12 cellular contexts compared by ENCODE assay signal in the genomic region with DNA sequence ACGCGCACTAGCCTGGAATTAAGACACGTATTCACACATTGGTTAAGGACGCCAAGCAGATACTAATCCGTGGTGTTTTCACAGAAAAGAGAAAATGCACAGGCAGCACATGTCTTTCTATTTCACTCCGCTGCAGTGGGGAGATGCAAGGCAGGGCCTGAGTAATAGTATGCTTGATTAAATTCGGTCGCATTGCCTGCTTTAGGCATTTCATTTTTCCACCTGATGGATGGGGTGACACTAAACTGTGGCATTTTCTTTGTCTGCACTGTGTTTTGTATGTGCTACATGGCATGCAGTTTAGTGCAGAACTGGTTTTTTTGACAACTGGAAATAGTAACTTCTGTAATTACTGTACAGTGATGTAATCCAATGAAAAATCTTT.
A peak's percentile ranks its signal among the peaks of the same experiment; 100 is the strongest.
DNase-seq lines count a peak whose midpoint lies in the region; ATAC-seq, FAIRE-seq and TF ChIP-seq lines count a peak whose summit lies in the region.
"Had no signal": no experiment of that assay in that cellular context is flagged by ENCODE, and none has a peak within 500 bp of the region (broad histone marks: within the 10 kb centered on the region; RNA-seq: fewer than 3 reads in every experiment).

No MANE protein-coding gene starts in this region.

- TF ChIP-seq EP300 in H1 (IDR thresholded peaks at IDR 0.05; ENCODE audit: borderline replicate concordance in 1 of 2, low read depth in 2 of 2, low read length in 2 of 2) = no peak

- H3K27me3 ChIP-seq in H7 (ENCODE audit: control insufficient read depth, insufficient read depth, low read length) (no peaks in the 10 kb centered on the region; the same call in 1 of the 2 replicates), H1 (replicated peaks in 1 of 4; ENCODE audit: control insufficient read depth in 3 of 4, extremely low read depth in 1 of 4, insufficient read depth in 3 of 4, low read length in 3 of 4) (0 out of 7 replicates have a peak, but pooled peaks cover 0 to 3% (median 0%) of the 10 kb centered on the region in 4 experiments), neuron (ENCODE audit: insufficient read depth, low read length) (no peaks in the 10 kb centered on the region), right lobe of liver (no peaks in the 10 kb centered on the region)

- no peak overlapping the region for H2BK20ac ChIP-seq in H1 (ENCODE audit: low read length)

- no peak overlapping the region for H2BK5ac ChIP-seq in H1 (ENCODE audit: low read depth, low read length)

- 67% methylated on average over 8 of the region's 8 CpGs; no CpG with 5 or more reads in 1 of the 2 experiments for WGBS in H1 (ENCODE audit: extremely low coverage in 1 of 2, insufficient coverage in 1 of 2, insufficient read length in 1 of 2, insufficient replicate concordance in 2 of 2, low coverage in 1 of 2, low lambda C conversion rate in 2 of 2, missing lambda C conversion rate in 1 of 2), 2 experiments
- WGBS in right lobe of liver (ENCODE audit: insufficient coverage, low coverage, low lambda C conversion rate, missing lambda C conversion rate) = 44% methylated on average over 8 of the region's 8 CpGs

- DNase-seq in AG04449 (ENCODE audit: low read depth, low spot score) = no peak
- no peak for DNase-seq in H7
- DNase-seq in H1 (ENCODE audit: low read depth in 1 of 2, low spot score in 2 of 2) = no peak
- DNase-seq in NCI-H128 (lab: John Stamatoyannopoulos, UW; ENCODE audit: unreplicated experiment) = no peak
- no peak for DNase-seq in stimulated activated CD4-positive, alpha-beta T cell treated with anti-CD3 and anti-CD28 coated beads, Interleukin-1b, Interleukin-23, amount 100 ng/mL, for 48 hours
- no peak for DNase-seq in right lobe of liver
- DNase-seq: CD8-positive, alpha-beta memory T cell; effector memory CD4-positive, alpha-beta T cell had no signal

- no peaks in the 10 kb centered on the region; the same call in 1 of the 2 replicates for H3K23me2 ChIP-seq in H1 (ENCODE audit: low read depth, low read length)

- no peak overlapping the region for H2AK5ac ChIP-seq in H1 (ENCODE audit: low read depth, low read length)

- H3K9me3 ChIP-seq in H1 (ENCODE audit: insufficient read depth in 2 of 2, low read depth in 1 of 2, low read length in 1 of 2) (peaks cover 0 to 3% of the 10 kb centered on the region in 2 experiments; a peak in 1 of 4 replicates), neuron (ENCODE audit: low read length) (no peaks in the 10 kb centered on the region), right lobe of liver (no peaks in the 10 kb centered on the region)
- H3K9me3 ChIP-seq: mucosa of descending colon had no signal

- peak overlapping the region; percentile 40; the same call in 1 of the 2 replicates for H2BK12ac ChIP-seq in H1 (ENCODE audit: low read depth, low read length)

- no peak overlapping the region for H3K56ac ChIP-seq in H1 (replicated peaks; ENCODE audit: insufficient read length, low read depth, low read length)

- intact Hi-C loops in right lobe of liver (cut with DNase I) = no loop called here

- H2BK15ac ChIP-seq in H1 (ENCODE audit: low read length) = no peak overlapping the region

- peak overlapping the region in 3 of 4 experiments; percentile 45 to 56 (median 48); a peak in 4 of 7 replicates for H3K9ac ChIP-seq in H1 (replicated peaks in 1 of 4; ENCODE audit: extremely low read depth in 1 of 4, low read depth in 3 of 4, low read length in 3 of 4)

- no peak overlapping the region for H3K14ac ChIP-seq in H1 (ENCODE audit: insufficient read length)

- no peaks in the 10 kb centered on the region for H3K36me3 ChIP-seq in H7 (replicated peaks; ENCODE audit: control insufficient read depth, insufficient read depth, low read length)
- H3K36me3 ChIP-seq in H1 (ENCODE audit: control insufficient read depth in 2 of 4, insufficient read depth in 4 of 4, low read length in 3 of 4) = no peaks in the 10 kb centered on the region
- H3K36me3 ChIP-seq in neuron (ENCODE audit: insufficient read depth, low read length) = no peaks in the 10 kb centered on the region
- no peaks in the 10 kb centered on the region for H3K36me3 ChIP-seq in right lobe of liver

- H3K23ac ChIP-seq in H1 (ENCODE audit: insufficient read length) = no peak overlapping the region

- TF ChIP-seq RAD21 in H1 (IDR thresholded peaks at IDR 0.05 in 1 of 2, conservative IDR thresholded peaks at IDR 0.05 in 1 of 2; ENCODE audit: low read depth in 2 of 2, low read length in 2 of 2) = no peak

- ATAC-seq in right lobe of liver (no peak), GM19023 (IDR thresholded peaks at IDR 0.05; ENCODE audit: unreplicated experiment) (no peak)
- ATAC-seq: HCT116, mucosa of descending colon had no signal

- no peak overlapping the region for H4K8ac ChIP-seq in H1 (ENCODE audit: extremely low read depth, insufficient read depth, low read length)

- H3K79me2 ChIP-seq in H1 (ENCODE audit: control insufficient read depth in 1 of 2, insufficient read depth in 2 of 2, low read length in 2 of 2) = no peaks in the 10 kb centered on the region

- peak overlapping the region; percentile 56 to 68 for H3K4me2 ChIP-seq in H1 (ENCODE audit: insufficient read depth in 1 of 2, low read depth in 2 of 2, low read length in 2 of 2)

- CTCF ChIA-PET in AG04449 (lab: Yijun Ruan, JAX) (interaction anchor here (1.0 kb wide), 1 partner anchor 12 kb away, joined by 4 read pairs; no protein-coding TSS in a partner anchor), H1 (lab: Charles Lee; ENCODE audit: partially characterized antibody) (interaction anchor here (1.1 to 1.6 kb wide), 3 partner anchors 8 to 98 kb away, joined by 3 to 5 read pairs (median 4); no protein-coding TSS in a partner anchor)

- H4K5ac ChIP-seq in H1 (ENCODE audit: insufficient read length, low read depth, low read length) = no peak overlapping the region

- TF ChIP-seq POLR2A in H1 (IDR thresholded peaks at IDR 0.05; ENCODE audit: control extremely low read depth in 1 of 2, low read depth in 2 of 2, low read length in 2 of 2) (no peak), right lobe of liver (IDR thresholded peaks at IDR 0.05) (no peak)

- no peak overlapping the region for H3K27ac ChIP-seq in H1 (ENCODE audit: low read depth, low read length)
- H3K27ac ChIP-seq in right lobe of liver = no peak overlapping the region

- H2AFZ ChIP-seq in H1 (ENCODE audit: low read length) (peak overlapping the region; percentile 84), neuron (ENCODE audit: low read depth, low read length) (no peak overlapping the region)

- no peak overlapping the region for H3K4ac ChIP-seq in H1 (replicated peaks; ENCODE audit: insufficient read length, low read depth, low read length)

- no peak overlapping the region for H3K18ac ChIP-seq in H1 (ENCODE audit: extremely low read depth, low read length)

- H3K4me3 ChIP-seq in AG04449 (ENCODE audit: low read depth, low read length) (peak overlapping the region; percentile 35), H7 (ENCODE audit: insufficient read depth, low read depth, low read length) (peak overlapping the region; percentile 37; the same call in 1 of the 2 replicates), H1 (ENCODE audit: extremely low read depth in 1 of 4, insufficient read depth in 2 of 4, low read depth in 3 of 4, low read length in 4 of 4) (peak overlapping the region; percentile 26 to 52 (median 31); a peak in 5 of 8 replicates), neuron (ENCODE audit: low read length) (peak overlapping the region; percentile 29), right lobe of liver (peak overlapping the region in 1 of 3 donors; percentile 12)
- H3K4me3 ChIP-seq: mucosa of descending colon had no signal

- no peak overlapping the region for H2BK120ac ChIP-seq in H1 (replicated peaks; ENCODE audit: low read depth, low read length)

- POLR2A ChIA-PET in AG04449 (lab: Yijun Ruan, JAX) (no interaction called here), H1 (lab: Charles Lee; ENCODE audit: partially characterized antibody) (interaction anchor here (1.8 kb wide), 1 partner anchor 89 kb away, joined by 4 read pairs; no protein-coding TSS in a partner anchor)

- H3K79me1 ChIP-seq in H1 (ENCODE audit: low read depth, low read length) = no peaks in the 10 kb centered on the region

- H4K20me1 ChIP-seq in H1 (replicated peaks in 1 of 2; ENCODE audit: control insufficient read depth in 1 of 2, insufficient read depth in 2 of 2, low read length in 2 of 2) = no peaks in the 10 kb centered on the region

- FAIRE-seq in H1 (lab: Jason Lieb, UNC) = no peak

- H4K91ac ChIP-seq in H1 (replicated peaks; ENCODE audit: insufficient read length, low read length) = no peak overlapping the region

- TF ChIP-seq CTCF in AG04449 (IDR thresholded peaks at IDR 0.05; ENCODE audit: insufficient read depth, low read length, missing control alignments) = no peak
- no peak for TF ChIP-seq CTCF in H1 (IDR thresholded peaks at IDR 0.05; ENCODE audit: control extremely low read depth in 1 of 3, insufficient read depth in 1 of 3, low read depth in 1 of 3, low read length in 3 of 3)
- TF ChIP-seq CTCF in right lobe of liver (IDR thresholded peaks at IDR 0.05) = no peak

- H3K4me1 ChIP-seq in H1 (replicated peaks in 1 of 4; ENCODE audit: control insufficient read depth in 3 of 4, insufficient read depth in 4 of 4, low read length in 3 of 4) = peaks cover 4 to 12% (median 6%) of the 10 kb centered on the region in 4 experiments; a peak in 6 of 7 replicates
- peaks cover 20% of the 10 kb centered on the region for H3K4me1 ChIP-seq in neuron (ENCODE audit: insufficient read depth, low read length)
- H3K4me1 ChIP-seq in right lobe of liver = no peaks in the 10 kb centered on the region

TF ChIP-seq in H1, 55 proteins besides CTCF, POLR2A, EP300 and RAD21 (continues in another document):
- no peak for TF ChIP-seq BCL11A (IDR thresholded peaks at IDR 0.05; ENCODE audit: low read depth in 2 of 2, low read length in 2 of 2)
- TF ChIP-seq EGR1 (IDR thresholded peaks at IDR 0.05; ENCODE audit: borderline replicate concordance, low read depth, low read length) = no peak
- TF ChIP-seq SUZ12 (IDR thresholded peaks at IDR 0.05; ENCODE audit: low read length) = no peak
- no peak for TF ChIP-seq TAF1 (IDR thresholded peaks at IDR 0.05; ENCODE audit: low read depth, low read length)
- no peak for TF ChIP-seq RNF2 (IDR thresholded peaks at IDR 0.05; ENCODE audit: borderline replicate concordance, low read depth, low read length, missing control alignments, poor library complexity, severe bottlenecking)
- no peak for TF ChIP-seq PHF8 (conservative IDR thresholded peaks at IDR 0.05; ENCODE audit: low read depth, low read length)
- no peak for TF ChIP-seq CREB1 (IDR thresholded peaks at IDR 0.05)
- TF ChIP-seq, protein P1, sequence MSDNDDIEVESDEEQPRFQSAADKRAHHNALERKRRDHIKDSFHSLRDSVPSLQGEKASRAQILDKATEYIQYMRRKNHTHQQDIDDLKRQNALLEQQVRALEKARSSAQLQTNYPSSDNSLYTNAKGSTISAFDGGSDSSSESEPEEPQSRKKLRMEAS (IDR thresholded peaks at IDR 0.05) = no peak
- TF ChIP-seq HDAC2 (IDR thresholded peaks at IDR 0.05; ENCODE audit: borderline replicate concordance in 1 of 2, low read depth in 2 of 2, low read length in 2 of 2) = no peak
- no peak for TF ChIP-seq HDAC6 (IDR thresholded peaks at IDR 0.05; ENCODE audit: low read depth, low read length)
- TF ChIP-seq ASH2L (IDR thresholded peaks at IDR 0.05; ENCODE audit: low read length) = no peak
- no peak for TF ChIP-seq YY1 (IDR thresholded peaks at IDR 0.05; ENCODE audit: low read depth, low read length)
